ENCODE assay signal across 27 cellular contexts in genomic region chr10:111976557-111976956, GRCh38.
"Had no signal": no experiment of that assay in that cellular context is flagged by ENCODE, and none has a peak within 500 bp of the region (broad histone marks: within the 10 kb centered on the region; RNA-seq: fewer than 3 reads in every experiment).

No MANE protein-coding gene starts in this region.

- FAIRE-seq: urothelium cell line had no signal

- H3K9me3 ChIP-seq: stomach, suprapubic skin, testis, thoracic aorta, thyroid gland, tibial artery, tibial nerve, transverse colon, upper lobe of left lung, upper lobe of right lung, uterus, vagina had no signal

- DNase-seq: stimulated activated CD4-positive, alpha-beta T cell treated with anti-CD3 and anti-CD28 coated beads, Interleukin-2, amount 100 ng/mL, for 48 hours; stimulated activated CD4-positive, alpha-beta T cell treated with anti-CD3 and anti-CD28 coated beads, Interleukin-4, amount 100 ng/mL, for 1 hour; stimulated activated CD4-positive, alpha-beta T cell treated with anti-CD3 and anti-CD28 coated beads, Interleukin-4, amount 100 ng/mL, for 24 hours; stimulated activated CD4-positive, alpha-beta T cell treated with anti-CD3 and anti-CD28 coated beads, Interleukin-4, amount 100 ng/mL, for 4 hours; stimulated activated CD8-positive, alpha-beta memory T cell treated with anti-CD3 and anti-CD28 coated beads, Interleukin-4, amount 100 ng/mL, for 48 hours; stimulated activated naive B cell treated with anti-CD40 and anti-IgM and Interleukin-4, amounts not matched to agents 10 μg/mL and 1 μg/mL and 100 μg/mL, for 72 hours; stimulated activated naive CD4-positive, alpha-beta T cell; stimulated activated naive CD4-positive, alpha-beta T cell treated with Interleukin-2 at 50 U/mL for 16 hours; stimulated activated naive CD8-positive, alpha-beta T cell treated with anti-CD3 and anti-CD28 coated beads, Interleukin-15, amount 100 ng/mL, for 72 hours; stimulated activated naive CD8-positive, alpha-beta T cell treated with anti-CD3 and anti-CD28 coated beads, Interleukin-15, Interleukin-2, amounts not matched to agents 100 U/mL and 50 U/mL, for 24 hours; stomach; substantia nigra; testis; thyroid gland; tibial artery; transverse colon; trophoblast cell; upper lobe of left lung; upper lobe of right lung; uterus had no signal

- H3K36me3 ChIP-seq: stomach, suprapubic skin, thoracic aorta, thyroid gland, tibial artery, tibial nerve, transverse colon, upper lobe of left lung, upper lobe of right lung, uterus, vagina had no signal

- ATAC-seq: stimulated activated effector memory CD8-positive, alpha-beta T cell treated with anti-CD3 and anti-CD28 coated beads, Interleukin-12 subunit alpha, Interleukin-12 subunit beta, amount 100 ng/mL, for 72 hours; stimulated activated memory B cell treated with anti-CD40 and anti-IgM and Interleukin-4, amounts not matched to agents 10 μg/mL and 1 μg/mL and 100 μg/mL, for 72 hours; stimulated activated naive B cell treated with anti-CD40 and anti-IgM and Interleukin-4, amounts not matched to agents 10 μg/mL and 1 μg/mL and 100 μg/mL, for 72 hours; stimulated activated naive CD8-positive, alpha-beta T cell treated with anti-CD3 and anti-CD28 coated beads, Interleukin-15, amount 100 ng/mL, for 72 hours; stimulated activated naive CD8-positive, alpha-beta T cell treated with anti-CD3 and anti-CD28 coated beads, Interleukin-15, Interleukin-2, amounts not matched to agents 100 U/mL and 50 U/mL, for 24 hours; upper lobe of right lung had no signal

- H3K4me1 ChIP-seq: stomach, testis, thyroid gland, tibial artery, tibial nerve, transverse colon, upper lobe of left lung, upper lobe of right lung, uterus, vagina had no signal

- H3K27ac ChIP-seq: stomach, suprapubic skin, testis, thoracic aorta, thyroid gland, tibial artery, tibial nerve, transverse colon, upper lobe of left lung, upper lobe of right lung, uterus, vagina had no signal

- H3K27me3 ChIP-seq: stomach, suprapubic skin, testis, thyroid gland, tibial artery, tibial nerve, transverse colon, upper lobe of left lung, upper lobe of right lung, uterus, vagina had no signal

- H3K4me3 ChIP-seq: stomach, suprapubic skin, testis, thoracic aorta, thyroid gland, tibial artery, tibial nerve, transverse colon, upper lobe of left lung, upper lobe of right lung, uterus, vagina had no signal
